ENCODE assay signal across 9 cellular contexts in genomic region chr18:13465126-13465446, GRCh38.
A peak's percentile ranks its signal among the peaks of the same experiment; 100 is the strongest.
DNase-seq lines count a peak whose midpoint lies in the region; ATAC-seq and TF ChIP-seq lines count a peak whose summit lies in the region.
"Had no signal": no experiment of that assay in that cellular context is flagged by ENCODE, and none has a peak within 500 bp of the region (broad histone marks: within the 10 kb centered on the region; RNA-seq: fewer than 3 reads in every experiment).

No MANE protein-coding gene starts in this region.

- POLR2A ChIA-PET in activated naive CD8-positive, alpha-beta T cell treated with anti-CD3 and anti-CD28 coated beads, Interleukin-2, amount 10 ng/mL, durations not matched to agents 7 days and 5 days (lab: Charles Lee) = interaction anchor here (0.6 kb wide), 1 partner anchor 86 kb away, joined by 3 read pairs; no protein-coding TSS in a partner anchor

- H3K27me3 Mint-ChIP-seq in T-helper 1 cell treated with Interleukin-12 subunit alpha and Interleukin-12 subunit beta and Interleukin-4 antibody, amounts not matched to agents 30 μg/mL and 1 μg/mL, for 36 hours (ENCODE audit: low read depth) = no peaks in the 10 kb centered on the region
- H3K27me3 Mint-ChIP-seq in activated naive CD8-positive, alpha-beta T cell treated with anti-CD3 and anti-CD28 coated beads, Interleukin-2, amount 10 ng/mL, durations not matched to agents 7 days and 5 days = no peaks in the 10 kb centered on the region

- no peak for TF ChIP-seq CTCF in spleen (IDR thresholded peaks at IDR 0.05 in 8 of 11, conservative IDR thresholded peaks at IDR 0.05 in 3 of 11)

- intact Hi-C loops in spleen (cut with DNase I; ENCODE audit: low total_unique reads) = loop anchor here (10.0 kb wide), 1 partner anchor 250 kb away; the partner anchor contains the start of gene LDLRAD4

- ATAC-seq in HG02885 (IDR thresholded peaks at IDR 0.05; ENCODE audit: poor library complexity, unreplicated experiment) (peak; percentile 28), esophagus mucosa (no peak)
- ATAC-seq in activated naive CD8-positive, alpha-beta T cell treated with anti-CD3 and anti-CD28 coated beads, Interleukin-2, amount 10 ng/mL, durations not matched to agents 7 days and 5 days (ENCODE audit: low read depth) = no peak

- no peaks in the 10 kb centered on the region for H3K36me3 ChIP-seq in spleen

- DNase-seq in T-helper 1 cell (no peak), spleen (no peak), DMS79 (lab: John Stamatoyannopoulos, UW) (no peak), NCI-H345 treated with DMSO at 0.1 percent for 48 hours (lab: John Stamatoyannopoulos, UW; ENCODE audit: unreplicated experiment) (no peak)
- no peak for DNase-seq in activated naive CD8-positive, alpha-beta T cell treated with anti-CD3 and anti-CD28 coated beads, Interleukin-2, amount 10 ng/mL, durations not matched to agents 7 days and 5 days
- DNase-seq: NCI-H446 had no signal

- no peaks in the 10 kb centered on the region for H3K27me3 ChIP-seq in spleen (replicated peaks in 1 of 7)

- WGBS in spleen, 5 donors = 11 to 28% (median 12%) methylated on average over 4 of the region's 4 CpGs

- peaks cover 18% of the 10 kb centered on the region for H3K9me3 Mint-ChIP-seq in T-helper 1 cell treated with Interleukin-12 subunit alpha and Interleukin-12 subunit beta and Interleukin-4 antibody, amounts not matched to agents 30 μg/mL and 1 μg/mL, for 36 hours
- H3K9me3 Mint-ChIP-seq in activated naive CD8-positive, alpha-beta T cell treated with anti-CD3 and anti-CD28 coated beads, Interleukin-2, amount 10 ng/mL, durations not matched to agents 7 days and 5 days = peaks cover 15% of the 10 kb centered on the region

- peaks cover 46% of the 10 kb centered on the region for H3K4me1 Mint-ChIP-seq in T-helper 1 cell treated with Interleukin-12 subunit alpha and Interleukin-12 subunit beta and Interleukin-4 antibody, amounts not matched to agents 30 μg/mL and 1 μg/mL, for 36 hours (ENCODE audit: low read depth)
- H3K4me1 Mint-ChIP-seq in activated naive CD8-positive, alpha-beta T cell treated with anti-CD3 and anti-CD28 coated beads, Interleukin-2, amount 10 ng/mL, durations not matched to agents 7 days and 5 days = peaks cover 56% of the 10 kb centered on the region

- TF ChIP-seq POLR2A in spleen (IDR thresholded peaks at IDR 0.05) = no peak

- peaks cover 0 to 16% (median 5%) of the 10 kb centered on the region in 8 donors for H3K9me3 ChIP-seq in spleen

- peak overlapping the region; percentile 92 for H3K27ac Mint-ChIP-seq in T-helper 1 cell treated with Interleukin-12 subunit alpha and Interleukin-12 subunit beta and Interleukin-4 antibody, amounts not matched to agents 30 μg/mL and 1 μg/mL, for 36 hours
- H3K27ac Mint-ChIP-seq in activated naive CD8-positive, alpha-beta T cell treated with anti-CD3 and anti-CD28 coated beads, Interleukin-2, amount 10 ng/mL, durations not matched to agents 7 days and 5 days = peak overlapping the region; percentile 96

- H3K36me3 Mint-ChIP-seq in T-helper 1 cell treated with Interleukin-12 subunit alpha and Interleukin-12 subunit beta and Interleukin-4 antibody, amounts not matched to agents 30 μg/mL and 1 μg/mL, for 36 hours (ENCODE audit: low read depth) = peaks cover 22% of the 10 kb centered on the region
- peaks cover 37% of the 10 kb centered on the region for H3K36me3 Mint-ChIP-seq in activated naive CD8-positive, alpha-beta T cell treated with anti-CD3 and anti-CD28 coated beads, Interleukin-2, amount 10 ng/mL, durations not matched to agents 7 days and 5 days

- peak overlapping the region; percentile 95 for H3K4me3 Mint-ChIP-seq in T-helper 1 cell treated with Interleukin-12 subunit alpha and Interleukin-12 subunit beta and Interleukin-4 antibody, amounts not matched to agents 30 μg/mL and 1 μg/mL, for 36 hours
- peak overlapping the region; percentile 95 for H3K4me3 Mint-ChIP-seq in activated naive CD8-positive, alpha-beta T cell treated with anti-CD3 and anti-CD28 coated beads, Interleukin-2, amount 10 ng/mL, durations not matched to agents 7 days and 5 days

- peak overlapping the region; percentile 6 to 76 (median 45) for H3K4me3 ChIP-seq in spleen

- peaks cover 20 to 58% (median 38%) of the 10 kb centered on the region in 6 donors for H3K4me1 ChIP-seq in spleen

- peak overlapping the region; percentile 44 to 88 (median 80) for H3K27ac ChIP-seq in spleen
